Comparison of ENCODE assay signal across 1 cellular context in genomic region chr10:60650272-60650800, GRCh38.
TF ChIP-seq lines count a peak whose summit lies in the region.

No MANE protein-coding gene starts in this region.

TF ChIP-seq in H1, 55 proteins besides CTCF, POLR2A, EP300 and RAD21:
- no peak for TF ChIP-seq KDM4A (IDR thresholded peaks at IDR 0.05; ENCODE audit: low read depth, low read length, severe bottlenecking)
- no peak for TF ChIP-seq SIRT6 (IDR thresholded peaks at IDR 0.05; ENCODE audit: low read length)
- no peak for TF ChIP-seq KDM1A (IDR thresholded peaks at IDR 0.05; ENCODE audit: borderline replicate concordance, low read length)
- no peak for TF ChIP-seq NRF1 (IDR thresholded peaks at IDR 0.05; ENCODE audit: low read depth, low read length)
- TF ChIP-seq E2F6 (IDR thresholded peaks at IDR 0.05): no peak
- TF ChIP-seq RFX5 (IDR thresholded peaks at IDR 0.05; ENCODE audit: borderline replicate concordance, low read depth, low read length): no peak
- no peak for TF ChIP-seq CBX5 (IDR thresholded peaks at IDR 0.05; ENCODE audit: low read depth, low read length)
- TF ChIP-seq CHD7 (IDR thresholded peaks at IDR 0.05; ENCODE audit: insufficient replicate concordance, low read length): no peak
- TF ChIP-seq TBP (IDR thresholded peaks at IDR 0.05; ENCODE audit: low read depth, low read length): no peak
- TF ChIP-seq BCL11A (IDR thresholded peaks at IDR 0.05; ENCODE audit: low read depth in 2 of 2, low read length in 2 of 2): no peak
- no peak for TF ChIP-seq CHD2 (IDR thresholded peaks at IDR 0.05; ENCODE audit: low read length)
- no peak for TF ChIP-seq SUZ12 (IDR thresholded peaks at IDR 0.05; ENCODE audit: low read length)
- TF ChIP-seq GTF2F1 (IDR thresholded peaks at IDR 0.05; ENCODE audit: borderline replicate concordance, low read depth, low read length): no peak
- no peak for TF ChIP-seq KDM5A (IDR thresholded peaks at IDR 0.05; ENCODE audit: low read length)
- no peak for TF ChIP-seq ASH2L (IDR thresholded peaks at IDR 0.05; ENCODE audit: low read length)
- no peak for TF ChIP-seq TCF12 (IDR thresholded peaks at IDR 0.05; ENCODE audit: low read depth, low read length)
- no peak for TF ChIP-seq SAP30 (IDR thresholded peaks at IDR 0.05; ENCODE audit: insufficient read depth, insufficient replicate concordance, low read length)
- no peak for TF ChIP-seq CTBP2 (IDR thresholded peaks at IDR 0.05; ENCODE audit: borderline replicate concordance, insufficient read depth, insufficient read length, low read length)
- no peak for TF ChIP-seq USF2 (IDR thresholded peaks at IDR 0.05; ENCODE audit: low read length)
- no peak for TF ChIP-seq CEBPB (IDR thresholded peaks at IDR 0.05; ENCODE audit: low read depth, low read length)
